1 cellular context compared by ENCODE assay signal in genomic region chr3:87229113-87229512, GRCh38.
TF ChIP-seq lines count a peak whose summit lies in the region.

No MANE protein-coding gene starts in this region.

TF ChIP-seq in K562, 482 proteins besides CTCF, POLR2A, EP300 and RAD21 (continues in another document):
- no peak for TF ChIP-seq KLF13 (tag; IDR thresholded peaks at IDR 0.05; ENCODE audit: borderline replicate concordance, low read depth)
- TF ChIP-seq MAFF (IDR thresholded peaks at IDR 0.05; ENCODE audit: low read length) = peak; percentile 35; the same call in 1 of the 2 replicates
- TF ChIP-seq ZNF124 (CRISPR knock-in tag; IDR thresholded peaks at IDR 0.05) = no peak
- TF ChIP-seq ZNF134 (CRISPR knock-in tag; conservative IDR thresholded peaks at IDR 0.05) = no peak
- no peak for TF ChIP-seq ZKSCAN1 (IDR thresholded peaks at IDR 0.05; ENCODE audit: low read depth, low read length)
- no peak for TF ChIP-seq ZNF407 (IDR thresholded peaks at IDR 0.05; ENCODE audit: low read depth)
- no peak for TF ChIP-seq NCOA6 (IDR thresholded peaks at IDR 0.05)
- no peak for TF ChIP-seq SIX5 (IDR thresholded peaks at IDR 0.05; ENCODE audit: borderline replicate concordance in 1 of 2, insufficient read depth in 1 of 2, low read depth in 1 of 2, low read length in 2 of 2)
- TF ChIP-seq TSHZ1 (CRISPR knock-in tag; IDR thresholded peaks at IDR 0.05) = no peak
- TF ChIP-seq ADNP (tag; IDR thresholded peaks at IDR 0.05) = no peak
- TF ChIP-seq CBX5 (IDR thresholded peaks at IDR 0.05; ENCODE audit: borderline replicate concordance, low read depth) = no peak
- TF ChIP-seq ZNF395 (CRISPR knock-in tag; IDR thresholded peaks at IDR 0.05) = no peak
- no peak for TF ChIP-seq TSC22D4 (tag; IDR thresholded peaks at IDR 0.05)
- TF ChIP-seq RUNX1 (IDR thresholded peaks at IDR 0.05; ENCODE audit: low read depth) = no peak
- TF ChIP-seq GATA2 (CRISPR knock-in tag; IDR thresholded peaks at IDR 0.05) = no peak
- TF ChIP-seq ZNF316 (IDR thresholded peaks at IDR 0.05) = peak; percentile 59
- no peak for TF ChIP-seq SRSF1 (IDR thresholded peaks at IDR 0.05; ENCODE audit: low read depth, low read length)
- TF ChIP-seq HNRNPK (IDR thresholded peaks at IDR 0.05; ENCODE audit: low read depth, low read length, poor library complexity, severe bottlenecking) = no peak
- no peak for TF ChIP-seq ZNF318 (IDR thresholded peaks at IDR 0.05; ENCODE audit: borderline replicate concordance in 1 of 2, low read depth in 1 of 2)
- TF ChIP-seq MTA2 (IDR thresholded peaks at IDR 0.05; ENCODE audit: low read depth) = no peak
- TF ChIP-seq ZNF165 (CRISPR knock-in tag; IDR thresholded peaks at IDR 0.05; ENCODE audit: borderline replicate concordance) = no peak
- TF ChIP-seq MLLT1 (IDR thresholded peaks at IDR 0.05) = no peak
- TF ChIP-seq ZNF274 (IDR thresholded peaks at IDR 0.05; ENCODE audit: borderline replicate concordance, low read depth, low read length) = no peak
- no peak for TF ChIP-seq TBL1XR1 (IDR thresholded peaks at IDR 0.05; ENCODE audit: low read length in 2 of 2)
- peak; percentile 21; the same call in 1 of the 2 replicates for TF ChIP-seq MAFK (IDR thresholded peaks at IDR 0.05; ENCODE audit: low read length)
- TF ChIP-seq CHD2 (IDR thresholded peaks at IDR 0.05; ENCODE audit: low read depth, low read length) = no peak
- TF ChIP-seq E2F6 (IDR thresholded peaks at IDR 0.05; ENCODE audit: borderline replicate concordance in 1 of 2, extremely low read depth in 1 of 2, insufficient read depth in 1 of 2, insufficient read length in 1 of 2, low read depth in 1 of 2, low read length in 1 of 2, poor library complexity in 1 of 2, severe bottlenecking in 1 of 2) = no peak
- peak; percentile 63 for TF ChIP-seq C11orf30 (IDR thresholded peaks at IDR 0.05; ENCODE audit: low read depth)
- no peak for TF ChIP-seq CSDE1 (IDR thresholded peaks at IDR 0.05)
- TF ChIP-seq CC2D1A (IDR thresholded peaks at IDR 0.05) = no peak
- no peak for TF ChIP-seq MEF2A (IDR thresholded peaks at IDR 0.05; ENCODE audit: control insufficient read depth, low read depth, low read length)
- TF ChIP-seq ZNF184 (CRISPR knock-in tag; IDR thresholded peaks at IDR 0.05) = no peak
- TF ChIP-seq RBM17 (IDR thresholded peaks at IDR 0.05; ENCODE audit: borderline replicate concordance, low read depth, low read length) = no peak
